21 cellular contexts compared by ENCODE assay signal in genomic region chr12:132095520-132096409, GRCh38. TPM values are rescaled to one million over a fixed set of nuclear protein-coding genes. Genes with fewer than 3 reads are reported as not detected.
DNase-seq lines count a peak whose midpoint lies in the region; ATAC-seq, FAIRE-seq and TF ChIP-seq lines count a peak whose summit lies in the region.
"Had no signal": no experiment of that assay in that cellular context is flagged by ENCODE, and none has a peak within 500 bp of the region (broad histone marks: within the 10 kb centered on the region; RNA-seq: fewer than 3 reads in every experiment).

No MANE protein-coding gene starts in this region.

- H3K9me3 ChIP-seq in PC-9 (ENCODE audit: insufficient read depth, low read depth) = no peaks in the 10 kb centered on the region
- H3K9me3 ChIP-seq in K562 (replicated peaks; ENCODE audit: control insufficient read depth, insufficient read depth, low read depth, low read length) = peaks cover 7% of the 10 kb centered on the region
- no peaks in the 10 kb centered on the region for H3K9me3 ChIP-seq in heart left ventricle
- H3K9me3 ChIP-seq: gastroesophageal sphincter, tibial artery had no signal

- H3K9ac ChIP-seq in K562 (ENCODE audit: insufficient read depth in 1 of 2, low read depth in 2 of 2, low read length in 2 of 2) = no peak overlapping the region

- intact Hi-C loops in PC-9 (cut with micrococcal nuclease; ENCODE audit: unreplicated experiment) (no loop called here), K562 (cut with micrococcal nuclease) (no loop called here), heart left ventricle (cut with DNase I) (no loop called here)

- peaks cover 7% of the 10 kb centered on the region for H3K9me3 Mint-ChIP-seq in stimulated activated memory B cell treated with anti-CD40 and anti-IgM and Interleukin-4, amounts not matched to agents 10 μg/mL and 1 μg/mL and 100 μg/mL, for 72 hours
- H3K9me3 Mint-ChIP-seq: neural crest cell had no signal

- BruUV-seq in PC-9 (replicated peaks; lab: Mats Ljungman, UMichigan) = no TSS peak
- no TSS peak for BruUV-seq in K562 (replicated peaks; lab: Mats Ljungman, UMichigan)

- H3K79me2 ChIP-seq in PC-9 (ENCODE audit: low read depth) (no peaks in the 10 kb centered on the region), K562 (ENCODE audit: control insufficient read depth, insufficient read depth, low read length) (peaks cover 55% of the 10 kb centered on the region)

- H3K36me3 ChIP-seq in PC-9 (ENCODE audit: low read depth) (peaks cover 7% of the 10 kb centered on the region), K562 (ENCODE audit: control insufficient read depth, insufficient read depth, low read length) (peaks cover 72% of the 10 kb centered on the region), heart left ventricle (peaks cover 0 to 58% (median 24%) of the 10 kb centered on the region in 9 donors)

- H2AFZ ChIP-seq in PC-9 = no peak overlapping the region
- no peak overlapping the region for H2AFZ ChIP-seq in K562 (ENCODE audit: low read depth, low read length)

- TF ChIP-seq EP300 in K562 (IDR thresholded peaks at IDR 0.05; ENCODE audit: low read length) = no peak

- H4K20me1 ChIP-seq in PC-9 (ENCODE audit: insufficient read depth) (peaks cover 6% of the 10 kb centered on the region; the same call in 1 of the 2 replicates), K562 (replicated peaks; ENCODE audit: control insufficient read depth, insufficient read depth, low read length) (no peaks in the 10 kb centered on the region)

- H3K4me1 Mint-ChIP-seq in stimulated activated memory B cell treated with anti-CD40 and anti-IgM and Interleukin-4, amounts not matched to agents 10 μg/mL and 1 μg/mL and 100 μg/mL, for 72 hours = peaks cover 11% of the 10 kb centered on the region
- H3K4me1 Mint-ChIP-seq: neural crest cell had no signal

- WGBS in K562 (ENCODE audit: insufficient coverage, low coverage, missing lambda C conversion rate) = 91% methylated on average over 11 of the region's 11 CpGs
- 93 to 99% (median 97%) methylated on average over 11 of the region's 11 CpGs for WGBS in heart left ventricle, 4 donors

- peaks cover 38% of the 10 kb centered on the region for H3K36me3 Mint-ChIP-seq in stimulated activated memory B cell treated with anti-CD40 and anti-IgM and Interleukin-4, amounts not matched to agents 10 μg/mL and 1 μg/mL and 100 μg/mL, for 72 hours

- H3K27ac ChIP-seq in PC-9 = peak overlapping the region; percentile 45
- no peak overlapping the region for H3K27ac ChIP-seq in K562 (ENCODE audit: extremely low read depth, low read depth, low read length)
- no peak overlapping the region for H3K27ac ChIP-seq in heart left ventricle
- H3K27ac ChIP-seq: dorsolateral prefrontal cortex, gastroesophageal sphincter, tibial artery had no signal

- no peak overlapping the region for H3K4me3 Mint-ChIP-seq in stimulated activated memory B cell treated with anti-CD40 and anti-IgM and Interleukin-4, amounts not matched to agents 10 μg/mL and 1 μg/mL and 100 μg/mL, for 72 hours
- H3K4me3 Mint-ChIP-seq: neural crest cell had no signal

- peaks cover 16% of the 10 kb centered on the region for H3F3A ChIP-seq in PC-9 (ENCODE audit: insufficient read depth, low read depth)

- no peaks in the 10 kb centered on the region for H3K27me3 Mint-ChIP-seq in stimulated activated memory B cell treated with anti-CD40 and anti-IgM and Interleukin-4, amounts not matched to agents 10 μg/mL and 1 μg/mL and 100 μg/mL, for 72 hours

- H3K4me1 ChIP-seq in PC-9 (replicated peaks; ENCODE audit: insufficient read depth) = no peaks in the 10 kb centered on the region
- H3K4me1 ChIP-seq in K562 (replicated peaks in 1 of 2; ENCODE audit: control insufficient read depth in 2 of 2, insufficient read depth in 2 of 2, low read length in 2 of 2) = peaks cover 0 to 8% of the 10 kb centered on the region in 2 experiments; a peak in 1 of 5 replicates
- H3K4me1 ChIP-seq in heart left ventricle = no peaks in the 10 kb centered on the region
- H3K4me1 ChIP-seq: gastroesophageal sphincter, tibial artery had no signal

- no peak for ATAC-seq in K562
- no peak for ATAC-seq in stimulated activated memory B cell treated with anti-CD40 and anti-IgM and Interleukin-4, amounts not matched to agents 10 μg/mL and 1 μg/mL and 100 μg/mL, for 72 hours
- ATAC-seq in heart left ventricle = no peak
- ATAC-seq: esophagus mucosa, gastroesophageal sphincter, left colon had no signal

- TF ChIP-seq POLR2A in K562 (conservative IDR thresholded peaks at IDR 0.05) (no peak), heart left ventricle (IDR thresholded peaks at IDR 0.05) (no peak)

- no peaks in the 10 kb centered on the region for H3K9me2 ChIP-seq in PC-9 (ENCODE audit: insufficient read depth)

- no peaks in the 10 kb centered on the region for H3K9me1 ChIP-seq in K562 (ENCODE audit: control insufficient read depth, insufficient read depth, low read length)

- peak; percentile 29 for DNase-seq in activated CD8-positive, alpha-beta memory T cell treated with anti-CD3 and anti-CD28 coated beads, Interleukin-2, amount 50 U/mL, for 48 hours
- DNase-seq in activated CD8-positive, alpha-beta memory T cell treated with anti-CD3 and anti-CD28 coated beads, Interleukin-2, amount 50 U/mL, for 4 hours = no peak
- DNase-seq in PC-9 = no peak
- DNase-seq in K562 (ENCODE audit: extremely low read depth in 1 of 4, low spot score in 3 of 4) = no peak
- no peak for DNase-seq in RCC 7860 (ENCODE audit: low spot score)
- no peak for DNase-seq in heart left ventricle
- DNase-seq in GM13977 (ENCODE audit: low spot score) = no peak
- DNase-seq: C1 segment of cervical spinal cord, dorsolateral prefrontal cortex, HCEC 1CT, left colon, midbrain, MV-4-11, NCI-H187 treated with DMSO at 0.1 percent for 48 hours, NCI-H446, tibial artery had no signal

- no peaks in the 10 kb centered on the region for H3K27me3 ChIP-seq in PC-9 (ENCODE audit: insufficient read depth, low read depth)
- no peaks in the 10 kb centered on the region for H3K27me3 ChIP-seq in K562 (ENCODE audit: control insufficient read depth in 2 of 2, insufficient read depth in 2 of 2, low read length in 2 of 2)
- no peaks in the 10 kb centered on the region for H3K27me3 ChIP-seq in heart left ventricle
- H3K27me3 ChIP-seq: dorsolateral prefrontal cortex, gastroesophageal sphincter, tibial artery had no signal

- in situ Hi-C loops in K562 (cut with MboI) = no loop called here
- in situ Hi-C loops in GM13977 (cut with MboI; ENCODE audit: low pct_unique_long_range_greater_than_20kb, low sequenced_read_pairs, unreplicated experiment) = no loop called here

- H3K27ac Mint-ChIP-seq in stimulated activated memory B cell treated with anti-CD40 and anti-IgM and Interleukin-4, amounts not matched to agents 10 μg/mL and 1 μg/mL and 100 μg/mL, for 72 hours = peak overlapping the region; percentile 0

- FAIRE-seq in K562 (lab: Jason Lieb, UNC) = no peak
- FAIRE-seq in RCC 7860 (lab: Jason Lieb, UNC) = no peak
- FAIRE-seq: bronchial epithelial cell had no signal

- POLR2A ChIA-PET in PC-9 (lab: Charles Lee; ENCODE audit: unreplicated experiment) (no interaction called here), K562 (lab: Yijun Ruan, JAX) (no interaction called here)

- TF ChIP-seq RAD21 in K562 (CRISPR knock-in tag; conservative IDR thresholded peaks at IDR 0.05 in 1 of 2, IDR thresholded peaks at IDR 0.05 in 1 of 2) = no peak

- TF ChIP-seq CTCF in PC-9 (conservative IDR thresholded peaks at IDR 0.05) (no peak), K562 (IDR thresholded peaks at IDR 0.05 in 2 of 3, conservative IDR thresholded peaks at IDR 0.05 in 1 of 3; ENCODE audit: insufficient read depth in 2 of 3, low read depth in 1 of 3, low read length in 3 of 3) (no peak), heart left ventricle (IDR thresholded peaks at IDR 0.05) (no peak), GM13977 (IDR thresholded peaks at IDR 0.05; ENCODE audit: extremely low read depth, insufficient read depth, missing control alignments) (no peak)

- H3K4me3 ChIP-seq in PC-9 (no peak overlapping the region), K562 (no peak overlapping the region), heart left ventricle (no peak overlapping the region)
- H3K4me3 ChIP-seq: dorsolateral prefrontal cortex, gastroesophageal sphincter, tibial artery had no signal

- CTCF ChIA-PET in PC-9 (lab: Charles Lee) (no interaction called here), K562 (lab: Yijun Ruan, JAX; ENCODE audit: low intra/inter-chr PET ratio) (no interaction called here)

- no peak overlapping the region for H3K4me2 ChIP-seq in PC-9
- no peak overlapping the region for H3K4me2 ChIP-seq in K562 (ENCODE audit: insufficient read depth, low read length)

RNA-seq across cellular contexts. Expression of gene DDX51, which starts 48.4 kb away (rescaled TPM):
- 16.2 and 19.7 TPM in 2 replicates for total RNA-seq in PC-9 (2021)
- total RNA-seq in K562 (2011; cell fraction: chromatin; rRNA removed; ENCODE audit: low replicate concordance) = 67.8 and 193 TPM in 2 replicates
- 119 and 131 TPM in 2 replicates for total RNA-seq in K562 (2011; cell fraction: nucleolus; rRNA removed)
- 73.8 and 80.7 TPM in 2 replicates for total RNA-seq in K562 (2011; cell fraction: nucleoplasm; rRNA removed)
- 13.1 and 17.3 TPM in 2 replicates for total RNA-seq in K562 (2014; rRNA removed)
- total RNA-seq in K562 (2014; rRNA removed; fragmentation: Illumina TruSeq; extraction: Trizol) = 6.3 and 8.0 TPM in 2 replicates
- total RNA-seq in K562 (2015; rRNA removed; fragmentation: Illumina TruSeq; extraction: Trizol) = 12.4 TPM in 2 replicates
- total RNA-seq in K562 (2021) = 28.9 and 35.9 TPM in 2 replicates
- polyA plus RNA-seq in K562 (2011; rRNA removed) = 11.5 and 16.8 TPM in 2 replicates
- polyA plus RNA-seq in K562 (2011; cell fraction: cytosol; rRNA removed) = 11.0 and 11.3 TPM in 2 replicates
- 90.6 and 110 TPM in 2 replicates for polyA plus RNA-seq in K562 (2011; cell fraction: nucleus; rRNA removed)
- polyA plus RNA-seq in K562 (2012) = 17.8 and 19.0 TPM in 2 replicates
- polyA plus RNA-seq in K562 (2014; fragmentation: Illumina TruSeq; extraction: Trizol) = 15.2 and 18.7 TPM in 2 replicates
- 1 to 10 TPM; 1.1 TPM for polyA plus RNA-seq in K562 (2014; fragmentation: Nextera tagmentation; extraction: Ambion mirVana)
- 30.2 and 30.4 TPM in 2 replicates for polyA plus RNA-seq in K562 (2014; rRNA removed)
- 3.7 and 6.8 TPM in 2 replicates for polyA minus RNA-seq in K562 (2011; rRNA and poly(A)+ RNA removed)
- 5.7 and 7.7 TPM in 2 replicates for polyA minus RNA-seq in K562 (2011; cell fraction: cytosol; rRNA and poly(A)+ RNA removed)
- 27.7 and 30.6 TPM in 2 replicates for polyA minus RNA-seq in K562 (2011; cell fraction: nucleus; rRNA and poly(A)+ RNA removed)
- 1 to 10 TPM; 4.1 to 9.9 (median 8.5) TPM for total RNA-seq in heart left ventricle
- polyA plus RNA-seq in heart left ventricle = 10 to 100 TPM; 12.8 to 14.7 TPM

RNA-seq across cellular contexts. Expression of gene NOC4L, which starts 48.5 kb away (rescaled TPM):
- 24.1 and 27.1 TPM in 2 replicates for total RNA-seq in PC-9 (2021)
- 5.1 and 16.0 TPM in 2 replicates for total RNA-seq in K562 (2011; cell fraction: chromatin; rRNA removed; ENCODE audit: low replicate concordance)
- total RNA-seq in K562 (2011; cell fraction: nucleolus; rRNA removed) = 19.2 and 20.4 TPM in 2 replicates
- total RNA-seq in K562 (2011; cell fraction: nucleoplasm; rRNA removed) = 6.3 and 8.9 TPM in 2 replicates
- 40.4 and 57.2 TPM in 2 replicates for total RNA-seq in K562 (2014; rRNA removed)
- 3.2 and 4.9 TPM in 2 replicates for total RNA-seq in K562 (2014; rRNA removed; fragmentation: Illumina TruSeq; extraction: Trizol)
- total RNA-seq in K562 (2015; rRNA removed; fragmentation: Illumina TruSeq; extraction: Trizol) = 20.1 and 24.6 TPM in 2 replicates
- 77.0 and 78.5 TPM in 2 replicates for total RNA-seq in K562 (2021)
- 4.4 and 8.8 TPM in 2 replicates for polyA plus RNA-seq in K562 (2011; rRNA removed)
- 7.3 and 22.0 TPM in 2 replicates for polyA plus RNA-seq in K562 (2011; cell fraction: cytosol; rRNA removed)
- polyA plus RNA-seq in K562 (2011; cell fraction: nucleus; rRNA removed) = 16.8 and 33.7 TPM in 2 replicates
- polyA plus RNA-seq in K562 (2012) = 38.5 and 46.2 TPM in 2 replicates
- polyA plus RNA-seq in K562 (2014; fragmentation: Illumina TruSeq; extraction: Trizol) = 20.0 and 44.9 TPM in 2 replicates
- polyA plus RNA-seq in K562 (2014; fragmentation: Nextera tagmentation; extraction: Ambion mirVana) = 1 to 10 TPM; 1.3 to 2.9 TPM
- 33.7 and 35.5 TPM in 2 replicates for polyA plus RNA-seq in K562 (2014; rRNA removed)
- polyA minus RNA-seq in K562 (2011; rRNA and poly(A)+ RNA removed) = 1.5 and 3.8 TPM in 2 replicates
- polyA minus RNA-seq in K562 (2011; cell fraction: cytosol; rRNA and poly(A)+ RNA removed) = 21.0 and 22.6 TPM in 2 replicates
- 7.9 and 9.6 TPM in 2 replicates for polyA minus RNA-seq in K562 (2011; cell fraction: nucleus; rRNA and poly(A)+ RNA removed)
- total RNA-seq in heart left ventricle = 10 to 100 TPM in 4 of 9 donors, 1 to 10 TPM in 5; 7.9 to 14.5 (median 9.6) TPM
- polyA plus RNA-seq in heart left ventricle = 10 to 100 TPM; 10.9 to 21.1 TPM
